In genomic region chr20:58820515-58820914, GRCh38 we compare ENCODE assay signal across 5 cellular contexts. TPM values are rescaled to one million over a fixed set of nuclear protein-coding genes. Genes with fewer than 3 reads are reported as not detected.
"Had no signal": no experiment of that assay in that cellular context is flagged by ENCODE, and none has a peak within 500 bp of the region (broad histone marks: within the 10 kb centered on the region; RNA-seq: fewer than 3 reads in every experiment).

No MANE protein-coding gene starts in this region.

RNA-seq across cellular contexts. Expression of gene GNAS-AS1, which starts 30.2 kb away (rescaled TPM):
- total RNA-seq: hepatocyte, lung microvascular endothelial cell, myocyte had no signal
- polyA plus RNA-seq: immature natural killer cell; naive thymus-derived CD4-positive, alpha-beta T cell had no signal
